In genomic region chr1:202600432-202601041, GRCh38 we compare ENCODE assay signal across 2 cellular contexts.
TF ChIP-seq lines count a peak whose summit lies in the region.

No MANE protein-coding gene starts in this region.

TF ChIP-seq in IMR-90, 13 proteins besides CTCF, POLR2A, EP300 and RAD21:
- TF ChIP-seq FOS (IDR thresholded peaks at IDR 0.05; ENCODE audit: low read depth, low read length) (no peak), RCOR1 (IDR thresholded peaks at IDR 0.05; ENCODE audit: insufficient replicate concordance, low read length) (no peak), SMC3 (IDR thresholded peaks at IDR 0.05; ENCODE audit: low read depth, low read length) (no peak), MXI1 (IDR thresholded peaks at IDR 0.05; ENCODE audit: borderline replicate concordance, low read depth, low read length) (no peak), ELK1 (IDR thresholded peaks at IDR 0.05; ENCODE audit: borderline replicate concordance, low read depth, low read length) (no peak), MAFK (IDR thresholded peaks at IDR 0.05; ENCODE audit: low read depth, low read length) (no peak), CHD1 (IDR thresholded peaks at IDR 0.05; ENCODE audit: low read depth, low read length) (no peak), RFX5 (IDR thresholded peaks at IDR 0.05; ENCODE audit: low read depth, low read length) (no peak), USF2 (IDR thresholded peaks at IDR 0.05; ENCODE audit: low read depth, low read length) (no peak), BHLHE40 (IDR thresholded peaks at IDR 0.05; ENCODE audit: low read depth, low read length) (no peak), CEBPB (IDR thresholded peaks at IDR 0.05; ENCODE audit: low read depth, low read length) (no peak), MAZ (IDR thresholded peaks at IDR 0.05; ENCODE audit: borderline replicate concordance, low read depth, low read length) (no peak), NFE2L2 (IDR thresholded peaks at IDR 0.05; ENCODE audit: low read depth, low read length) (no peak)

TF ChIP-seq in WTC11, 78 proteins besides CTCF, POLR2A, EP300 and RAD21:
- no peak for TF ChIP-seq SMAD4 (CRISPR knock-in tag; IDR thresholded peaks at IDR 0.05)
- TF ChIP-seq ESRRA (CRISPR knock-in tag; IDR thresholded peaks at IDR 0.05; ENCODE audit: borderline replicate concordance): 0 out of 2 replicates have a peak, but pooled peaks have one; percentile 49
